In the genomic region with DNA sequence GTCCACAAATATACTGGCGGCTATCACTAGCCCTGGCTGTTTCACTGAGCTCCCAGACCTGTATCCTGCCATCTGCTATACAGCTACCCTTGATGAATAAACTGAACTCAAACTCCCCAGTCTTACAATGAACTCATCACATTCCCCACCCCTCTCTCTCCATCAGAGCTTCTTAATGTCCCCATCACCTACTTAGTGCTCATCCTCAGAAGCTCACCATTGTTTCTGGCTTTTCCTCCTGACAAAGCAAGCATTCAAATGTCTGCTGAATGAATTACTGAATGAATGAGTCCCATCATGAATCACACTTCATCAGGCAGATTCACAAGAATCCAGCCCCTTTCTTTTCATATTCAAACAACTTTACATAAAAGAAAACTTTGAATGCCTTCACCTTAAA, we compare ENCODE assay signal across 22 cellular contexts. TPM values are rescaled to one million over a fixed set of nuclear protein-coding genes. Genes with fewer than 3 reads are reported as not detected.
DNase-seq lines count a peak whose midpoint lies in the region; ATAC-seq, FAIRE-seq and TF ChIP-seq lines count a peak whose summit lies in the region.
"Had no signal": no experiment of that assay in that cellular context is flagged by ENCODE, and none has a peak within 500 bp of the region (broad histone marks: within the 10 kb centered on the region; RNA-seq: fewer than 3 reads in every experiment).

No MANE protein-coding gene starts in this region.

- TF ChIP-seq POLR2A in HepG2 (IDR thresholded peaks at IDR 0.05; ENCODE audit: insufficient read depth in 1 of 2, low read depth in 2 of 2, low read length in 2 of 2) (no peak), right lobe of liver (IDR thresholded peaks at IDR 0.05) (no peak)

- TF ChIP-seq EP300 in HepG2 (IDR thresholded peaks at IDR 0.05; ENCODE audit: low read depth in 2 of 2, low read length in 2 of 2) (no peak), HepG2 (CRISPR knock-in tag; IDR thresholded peaks at IDR 0.05; ENCODE audit: borderline replicate concordance) (no peak)

- H3K4me3 ChIP-seq in HepG2 (replicated peaks in 1 of 3; ENCODE audit: insufficient read depth in 1 of 3, low read depth in 2 of 3, low read length in 3 of 3) (no peak overlapping the region), right lobe of liver (no peak overlapping the region), coronary artery (no peak overlapping the region)
- H3K4me3 ChIP-seq: gastrocnemius medialis, left lung, transverse colon had no signal

- no peaks in the 10 kb centered on the region for H3K9me3 ChIP-seq in HepG2 (ENCODE audit: low read length)
- H3K9me3 ChIP-seq in right lobe of liver: no peaks in the 10 kb centered on the region
- H3K9me3 ChIP-seq: gastrocnemius medialis, left lung, transverse colon had no signal

- WGBS in HepG2 (ENCODE audit: low lambda C conversion rate): 46% methylated on average over 1 of the region's 1 CpG
- WGBS in right lobe of liver (ENCODE audit: insufficient coverage, low coverage, low lambda C conversion rate, missing lambda C conversion rate): 67% methylated on average over 1 of the region's 1 CpG

- H3K27me3 ChIP-seq in HepG2 (ENCODE audit: control insufficient read depth in 1 of 2, insufficient read depth in 2 of 2, low read length in 2 of 2) (no peaks in the 10 kb centered on the region), right lobe of liver (no peaks in the 10 kb centered on the region)
- H3K27me3 ChIP-seq: gastrocnemius medialis, left lung, transverse colon had no signal

- H3K4me1 ChIP-seq in HepG2 (ENCODE audit: insufficient read depth, low read length): peaks cover 14% of the 10 kb centered on the region
- no peaks in the 10 kb centered on the region for H3K4me1 ChIP-seq in right lobe of liver
- H3K4me1 ChIP-seq: gastrocnemius medialis, left lung, transverse colon had no signal

- ATAC-seq in HepG2 (no peak), right lobe of liver (no peak), GM21737 (IDR thresholded peaks at IDR 0.05; ENCODE audit: unreplicated experiment) (no peak)
- ATAC-seq: gastrocnemius medialis, left lung, Panc1, sciatic nerve had no signal

- intact Hi-C loops in HepG2 (cut with micrococcal nuclease; ENCODE audit: unreplicated experiment): no loop called here
- intact Hi-C loops in right lobe of liver (cut with DNase I): no loop called here

- no peak overlapping the region for H2AFZ ChIP-seq in HepG2 (ENCODE audit: low read length)

- no TSS peak for BruUV-seq in HepG2 (replicated peaks; lab: Mats Ljungman, UMichigan)

- no peak for TF ChIP-seq RAD21 in HepG2 (CRISPR knock-in tag; IDR thresholded peaks at IDR 0.05)

- POLR2A ChIA-PET in HepG2 (lab: Yijun Ruan, JAX): no interaction called here

- no peak overlapping the region for H3K4me2 ChIP-seq in HepG2 (ENCODE audit: low read depth, low read length)

- H3K36me3 ChIP-seq in HepG2 (replicated peaks in 1 of 2; ENCODE audit: control insufficient read depth in 1 of 2, insufficient read depth in 2 of 2, low read length in 2 of 2) (no peaks in the 10 kb centered on the region), right lobe of liver (no peaks in the 10 kb centered on the region)
- H3K36me3 ChIP-seq: gastrocnemius medialis, transverse colon had no signal

- CTCF ChIA-PET in HepG2 (lab: Yijun Ruan, JAX; ENCODE audit: low intra/inter-chr PET ratio, low total read pairs): no interaction called here

- no peaks in the 10 kb centered on the region for H4K20me1 ChIP-seq in HepG2 (ENCODE audit: insufficient read depth, low read length)

- no peaks in the 10 kb centered on the region for H3K79me2 ChIP-seq in HepG2 (ENCODE audit: insufficient read depth, low read length)

- no peak overlapping the region for H3K27ac ChIP-seq in HepG2 (ENCODE audit: extremely low read length, insufficient read depth, low read length)
- H3K27ac ChIP-seq in right lobe of liver: no peak overlapping the region
- H3K27ac ChIP-seq in coronary artery: no peak overlapping the region
- H3K27ac ChIP-seq: gastrocnemius medialis, left lung, transverse colon had no signal

- no peak overlapping the region for H3K9ac ChIP-seq in HepG2 (ENCODE audit: insufficient read depth, low read depth, low read length)

- FAIRE-seq in HepG2 (lab: Jason Lieb, UNC) (peak; percentile 30), HTR-8/SVneo (lab: Jason Lieb, UNC) (no peak), frontal cortex (lab: Jason Lieb, UNC) (no peak)

- TF ChIP-seq CTCF in HepG2 (CRISPR knock-in tag; IDR thresholded peaks at IDR 0.05) (no peak), right lobe of liver (IDR thresholded peaks at IDR 0.05) (no peak), coronary artery (IDR thresholded peaks at IDR 0.05) (no peak)

- DNase-seq in HepG2 (ENCODE audit: low spot score) (no peak), right lobe of liver (no peak), RKO (ENCODE audit: low spot score) (peak; percentile 5), globus pallidus (ENCODE audit: low spot score) (peak; percentile 11), HTR-8/SVneo (ENCODE audit: insufficient read length, low spot score) (no peak), coronary artery (ENCODE audit: low spot score) (no peak), frontal cortex (ENCODE audit: low spot score in 2 of 2) (no peak)
- DNase-seq: ACHN; activated CD4-positive, alpha-beta T cell treated with anti-CD3 and anti-CD28 coated beads, Interleukin-2, amount 50 U/mL, for 1 hour; activated naive CD4-positive, alpha-beta T cell; aorta; CD4-positive, alpha-beta T cell; gastrocnemius medialis; left lung; NCI-H2029 treated with DMSO at 0.1 percent for 48 hours; nucleus accumbens; stimulated activated naive CD4-positive, alpha-beta T cell; SW 1271; transverse colon had no signal

- in situ Hi-C loops in HepG2 (cut with HindIII; ENCODE audit: extremely low pct_ligation_motif_present, low pct_unique_long_range_greater_than_20kb): no loop called here

TF ChIP-seq in HepG2, 621 proteins besides CTCF, POLR2A, EP300 and RAD21 (continues in another document):
- TF ChIP-seq ZNF337 (CRISPR knock-in tag; IDR thresholded peaks at IDR 0.05; ENCODE audit: borderline replicate concordance, low read depth): no peak
- no peak for TF ChIP-seq ELF4 (CRISPR knock-in tag; IDR thresholded peaks at IDR 0.05; ENCODE audit: borderline replicate concordance)
- no peak for TF ChIP-seq ZNF501 (CRISPR knock-in tag; IDR thresholded peaks at IDR 0.05)

RNA-seq across cellular contexts. Expression of a gene that starts 5.6 kb away (rescaled TPM):
- total RNA-seq in HepG2 (2016; rRNA removed; fragmentation: Illumina TruSeq; extraction: Trizol): not detected in 2 replicates
- not detected in 2 replicates for total RNA-seq in HepG2 (2016; cell fraction: cytosol; rRNA removed; fragmentation: Illumina TruSeq; extraction: Trizol; ENCODE audit: low read depth)
- not detected in 2 replicates for total RNA-seq in HepG2 (2016; cell fraction: insoluble cytoplasmic fraction; rRNA removed; fragmentation: Illumina TruSeq; extraction: Trizol)
- not detected in 2 replicates for total RNA-seq in HepG2 (2016; cell fraction: membrane; rRNA removed; fragmentation: Illumina TruSeq; extraction: Trizol)
- total RNA-seq in HepG2 (2016; cell fraction: nucleus; rRNA removed; fragmentation: Illumina TruSeq; extraction: Trizol): not detected in 2 replicates
- polyA plus RNA-seq in HepG2 (2011; rRNA removed): not detected in 2 replicates
- 0.03 TPM in 1 of 2 replicates, not detected in the other for polyA plus RNA-seq in HepG2 (2011; cell fraction: cytosol; rRNA removed)
- not detected in 2 replicates for polyA plus RNA-seq in HepG2 (2011; cell fraction: nucleus; rRNA removed)
- polyA plus RNA-seq in HepG2 (2012): not detected in 2 replicates
- not detected in 2 replicates for polyA plus RNA-seq in HepG2 (2016; cell fraction: cytosol; fragmentation: Illumina TruSeq; extraction: Trizol; ENCODE audit: low read depth)
- not detected in 2 replicates for polyA plus RNA-seq in HepG2 (2016; cell fraction: insoluble cytoplasmic fraction; fragmentation: Illumina TruSeq; extraction: Trizol; ENCODE audit: low read depth)
- not detected in 2 replicates for polyA plus RNA-seq in HepG2 (2016; cell fraction: membrane; fragmentation: Illumina TruSeq; extraction: Trizol; ENCODE audit: low read depth)
- not detected in 2 replicates for polyA plus RNA-seq in HepG2 (2016; cell fraction: nucleus; fragmentation: Illumina TruSeq; extraction: Trizol; ENCODE audit: insufficient read depth, low read depth)
- polyA minus RNA-seq in HepG2 (2011; rRNA and poly(A)+ RNA removed; ENCODE audit: low replicate concordance): not detected in 2 replicates
- not detected in 2 replicates for polyA minus RNA-seq in HepG2 (2011; cell fraction: cytosol; rRNA and poly(A)+ RNA removed)
- not detected in 2 replicates for polyA minus RNA-seq in HepG2 (2011; cell fraction: nucleus; rRNA and poly(A)+ RNA removed)
- not detected for total RNA-seq in right lobe of liver
- not detected for total RNA-seq in frontal cortex
- total RNA-seq: aorta; CD4-positive, alpha-beta T cell; gastrocnemius medialis; left lung; sciatic nerve; transverse colon had no signal
- polyA plus RNA-seq: aorta had no signal

RNA-seq across cellular contexts. Expression of a gene that starts 38.4 kb away (rescaled TPM):
- total RNA-seq in HepG2 (2016; rRNA removed; fragmentation: Illumina TruSeq; extraction: Trizol) (59.3 and 79.4 TPM in 2 replicates), right lobe of liver (10 to 100 TPM in 5 of 6 experiments, 1 to 10 TPM in 1; 10.0 to 15.4 (median 11.4) TPM), frontal cortex (138 TPM)
- total RNA-seq in HepG2 (2016; cell fraction: cytosol; rRNA removed; fragmentation: Illumina TruSeq; extraction: Trizol; ENCODE audit: low read depth): 41.2 and 48.2 TPM in 2 replicates
- total RNA-seq in HepG2 (2016; cell fraction: insoluble cytoplasmic fraction; rRNA removed; fragmentation: Illumina TruSeq; extraction: Trizol): 61.2 and 79.0 TPM in 2 replicates
- 85.1 and 101 TPM in 2 replicates for total RNA-seq in HepG2 (2016; cell fraction: membrane; rRNA removed; fragmentation: Illumina TruSeq; extraction: Trizol)
- 22.6 and 28.3 TPM in 2 replicates for total RNA-seq in HepG2 (2016; cell fraction: nucleus; rRNA removed; fragmentation: Illumina TruSeq; extraction: Trizol)
- 81.2 and 103 TPM in 2 replicates for polyA plus RNA-seq in HepG2 (2011; rRNA removed)
- 90.3 and 98.3 TPM in 2 replicates for polyA plus RNA-seq in HepG2 (2011; cell fraction: cytosol; rRNA removed)
- polyA plus RNA-seq in HepG2 (2011; cell fraction: nucleus; rRNA removed): 21.0 and 27.2 TPM in 2 replicates
- polyA plus RNA-seq in HepG2 (2012): 81.1 and 87.5 TPM in 2 replicates
- 41.0 and 48.5 TPM in 2 replicates for polyA plus RNA-seq in HepG2 (2016; cell fraction: cytosol; fragmentation: Illumina TruSeq; extraction: Trizol; ENCODE audit: low read depth)
- polyA plus RNA-seq in HepG2 (2016; cell fraction: insoluble cytoplasmic fraction; fragmentation: Illumina TruSeq; extraction: Trizol; ENCODE audit: low read depth): 76.2 and 80.5 TPM in 2 replicates
- 71.8 and 80.4 TPM in 2 replicates for polyA plus RNA-seq in HepG2 (2016; cell fraction: membrane; fragmentation: Illumina TruSeq; extraction: Trizol; ENCODE audit: low read depth)
- polyA plus RNA-seq in HepG2 (2016; cell fraction: nucleus; fragmentation: Illumina TruSeq; extraction: Trizol; ENCODE audit: insufficient read depth, low read depth): 31.4 and 31.9 TPM in 2 replicates
- polyA minus RNA-seq in HepG2 (2011; rRNA and poly(A)+ RNA removed; ENCODE audit: low replicate concordance): 31.7 and 45.1 TPM in 2 replicates
- polyA minus RNA-seq in HepG2 (2011; cell fraction: cytosol; rRNA and poly(A)+ RNA removed): 31.8 and 39.3 TPM in 2 replicates
- polyA minus RNA-seq in HepG2 (2011; cell fraction: nucleus; rRNA and poly(A)+ RNA removed): 15.8 and 17.3 TPM in 2 replicates

Comparison
In these comparisons a context has a peak if more than half of its experiments do, and no peak if none do; other contexts are left out.
1. DNase-seq: peak in RKO (single experiment) and globus pallidus (single experiment); none in HepG2 (single experiment), right lobe of liver (0 of 3), HTR-8/SVneo (single experiment), coronary artery (single experiment) and frontal cortex (0 of 2).